In genomic region chr16:80369559-80369958, GRCh38 we compare ENCODE assay signal across 9 cellular contexts.
A peak's percentile ranks its signal among the peaks of the same experiment; 100 is the strongest.
DNase-seq lines count a peak whose midpoint lies in the region; ATAC-seq, FAIRE-seq and TF ChIP-seq lines count a peak whose summit lies in the region.
"Had no signal": no experiment of that assay in that cellular context is flagged by ENCODE, and none has a peak within 500 bp of the region (broad histone marks: within the 10 kb centered on the region; RNA-seq: fewer than 3 reads in every experiment).

No MANE protein-coding gene starts in this region.

- 23 to 43% (median 34%) methylated on average over 6 of the region's 6 CpGs for WGBS in stomach, 5 donors

- H3K4me3 ChIP-seq in HFF-Myc (replicated peaks; ENCODE audit: low read depth, low read length) (no peak overlapping the region), astrocyte (ENCODE audit: insufficient read depth, low read depth, low read length) (no peak overlapping the region), stomach (no peak overlapping the region), WERI-Rb-1 (ENCODE audit: low read depth, low read length) (no peak overlapping the region)

- H3K79me2 ChIP-seq in astrocyte (ENCODE audit: insufficient read depth, low read length) = no peaks in the 10 kb centered on the region

- peaks cover 10% of the 10 kb centered on the region for H3K9me3 Mint-ChIP-seq in astrocyte (ENCODE audit: unreplicated experiment)

- H3K36me3 ChIP-seq in astrocyte (ENCODE audit: insufficient read depth, low read length) (no peaks in the 10 kb centered on the region), stomach (no peaks in the 10 kb centered on the region), WERI-Rb-1 (no peaks in the 10 kb centered on the region)

- no peak for TF ChIP-seq POLR2A in stomach (IDR thresholded peaks at IDR 0.05)

- no peaks in the 10 kb centered on the region for H3K4me1 ChIP-seq in astrocyte (ENCODE audit: insufficient read depth, low read length)
- peaks cover 0 to 9% (median 0%) of the 10 kb centered on the region in 4 donors for H3K4me1 ChIP-seq in stomach

- H3K36me3 Mint-ChIP-seq in astrocyte (ENCODE audit: low read depth, unreplicated experiment) = peaks cover 2% of the 10 kb centered on the region
- H3K36me3 Mint-ChIP-seq: activated naive CD8-positive, alpha-beta T cell had no signal

- in situ Hi-C loops in ACHN (cut with HindIII; ENCODE audit: low pct_ligation_motif_present, low pct_unique_long_range_greater_than_20kb, low sequenced_read_pairs) = no loop called here

- no peaks in the 10 kb centered on the region for H3K9me3 ChIP-seq in astrocyte (ENCODE audit: insufficient read depth, low read depth, low read length)
- H3K9me3 ChIP-seq in stomach = peaks cover 0 to 4% (median 0%) of the 10 kb centered on the region in 4 donors
- no peaks in the 10 kb centered on the region for H3K9me3 ChIP-seq in WERI-Rb-1 (ENCODE audit: severe bottlenecking)

- no peak overlapping the region for H2AFZ ChIP-seq in astrocyte (ENCODE audit: low read depth, low read length)

- H3K9ac ChIP-seq in astrocyte (ENCODE audit: low read length) = no peak overlapping the region

- peak; percentile 9 for FAIRE-seq in astrocyte (lab: Jason Lieb, UNC)

- no peak overlapping the region for H3K27ac Mint-ChIP-seq in astrocyte (ENCODE audit: unreplicated experiment)
- H3K27ac Mint-ChIP-seq: activated naive CD8-positive, alpha-beta T cell had no signal

- H4K20me1 ChIP-seq in astrocyte (ENCODE audit: insufficient read depth, low read length) = no peaks in the 10 kb centered on the region

- DNase-seq in ACHN (peak; percentile 47), HFF-Myc (ENCODE audit: extremely low read depth, low read depth) (peak; percentile 21), astrocyte (ENCODE audit: low read depth) (peak; percentile 41), hippocampal formation (lab: John Stamatoyannopoulos, UW) (peak; percentile 11 to 56), stomach (peak; percentile 55), WERI-Rb-1 (no peak), omental fat pad (ENCODE audit: low spot score) (no peak)

- no peaks in the 10 kb centered on the region for H3K27me3 Mint-ChIP-seq in astrocyte (ENCODE audit: low read depth, unreplicated experiment)

- TF ChIP-seq EP300 in stomach (IDR thresholded peaks at IDR 0.05) = no peak

- H3K4me2 ChIP-seq in astrocyte (ENCODE audit: low read length) = no peak overlapping the region

- no peak overlapping the region for H3K4me3 Mint-ChIP-seq in astrocyte (ENCODE audit: unreplicated experiment)
- H3K4me3 Mint-ChIP-seq: activated naive CD8-positive, alpha-beta T cell had no signal

- H3K4me1 Mint-ChIP-seq in astrocyte (ENCODE audit: low read depth, unreplicated experiment) = peaks cover 1% of the 10 kb centered on the region

- intact Hi-C loops in stomach (cut with DNase I; ENCODE audit: low total_unique reads) = no loop called here

- ATAC-seq in omental fat pad (ENCODE audit: low FRiP score) = no peak
- ATAC-seq in HG02981 (IDR thresholded peaks at IDR 0.05; ENCODE audit: unreplicated experiment) = no peak

- H3K27ac ChIP-seq in astrocyte (ENCODE audit: low read depth, low read length) = no peak overlapping the region
- H3K27ac ChIP-seq in stomach = no peak overlapping the region
- H3K27ac ChIP-seq in WERI-Rb-1 = no peak overlapping the region

- TF ChIP-seq CTCF in HFF-Myc (IDR thresholded peaks at IDR 0.05; ENCODE audit: low read depth, low read length, missing control alignments) = peak; percentile 50
- peak; percentile 78 for TF ChIP-seq CTCF in astrocyte (IDR thresholded peaks at IDR 0.05; ENCODE audit: insufficient read depth, low read depth, low read length)
- peak in 5 of 7 experiments; percentile 38 to 61 (median 44) for TF ChIP-seq CTCF in stomach (IDR thresholded peaks at IDR 0.05)
- TF ChIP-seq CTCF in WERI-Rb-1 (IDR thresholded peaks at IDR 0.05; ENCODE audit: low read depth, low read length) = no peak
- no peak for TF ChIP-seq CTCF in omental fat pad (IDR thresholded peaks at IDR 0.05)

- H3K27me3 ChIP-seq in astrocyte (ENCODE audit: insufficient read depth, low read length) = no peaks in the 10 kb centered on the region
- no peaks in the 10 kb centered on the region for H3K27me3 ChIP-seq in stomach
- H3K27me3 ChIP-seq in WERI-Rb-1 (ENCODE audit: insufficient read depth, low read depth, severe bottlenecking) = no peaks in the 10 kb centered on the region

Comparison
In these comparisons a context has a peak if more than half of its experiments do, and no peak if none do; other contexts are left out.
1. DNase-seq: peak in ACHN (single experiment), HFF-Myc (single experiment), astrocyte (single experiment), hippocampal formation (2 of 2) and stomach (single experiment); none in WERI-Rb-1 (single experiment) and omental fat pad (single experiment).
2. CTCF ChIP-seq: peak in HFF-Myc (single experiment), astrocyte (single experiment) and stomach (5 of 7); none in WERI-Rb-1 (single experiment) and omental fat pad (0 of 3).